1 cellular context compared by ENCODE assay signal in the genomic region with DNA sequence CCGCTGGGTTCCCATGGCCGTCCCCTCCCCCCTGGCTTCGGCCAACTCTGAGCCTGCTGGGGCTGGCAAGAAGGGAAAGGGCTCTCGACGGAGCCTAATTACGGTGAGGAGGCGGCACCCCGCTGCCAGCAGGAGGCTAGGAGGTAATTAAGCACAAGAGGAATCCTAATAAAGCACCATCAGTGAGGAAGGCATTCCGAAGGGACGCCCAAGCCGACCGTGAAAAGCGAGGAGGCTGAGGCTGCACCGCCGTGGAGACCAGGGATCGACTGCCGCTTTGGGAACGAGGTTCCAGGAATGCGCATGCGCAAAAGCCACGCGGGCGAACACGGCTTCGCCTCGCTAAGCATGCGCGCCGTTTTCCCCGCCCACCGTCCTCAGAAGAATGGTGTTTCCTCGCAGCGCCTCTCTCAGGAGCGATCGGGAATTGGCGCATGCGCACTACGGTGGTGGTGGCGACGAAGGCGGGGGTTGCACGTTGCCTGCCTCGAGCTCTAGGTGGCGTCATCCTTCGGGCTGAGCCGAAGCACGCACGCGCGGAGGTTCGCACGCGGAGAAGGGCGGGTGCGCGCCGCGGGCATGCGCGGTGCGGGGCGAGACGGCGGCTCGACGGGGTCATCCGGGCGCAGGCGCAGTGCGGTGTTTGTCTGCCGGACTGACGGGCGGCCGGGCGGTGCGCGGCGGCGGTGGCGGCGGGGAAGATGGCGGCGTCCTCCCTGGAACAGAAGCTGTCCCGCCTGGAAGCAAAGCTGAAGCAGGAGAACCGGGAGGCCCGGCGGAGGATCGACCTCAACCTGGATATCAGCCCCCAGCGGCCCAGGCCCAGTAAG.
TF ChIP-seq lines count a peak whose summit lies in the region.

A gene (plus strand): TSS at position 634 of the 830 bp plus-strand sequence. CDS start 68 bp downstream, at position 702.

TF ChIP-seq in HEK293, 187 proteins besides CTCF, POLR2A, EP300 and RAD21 (continued from another document and continues in another):
- TF ChIP-seq, protein P1, sequence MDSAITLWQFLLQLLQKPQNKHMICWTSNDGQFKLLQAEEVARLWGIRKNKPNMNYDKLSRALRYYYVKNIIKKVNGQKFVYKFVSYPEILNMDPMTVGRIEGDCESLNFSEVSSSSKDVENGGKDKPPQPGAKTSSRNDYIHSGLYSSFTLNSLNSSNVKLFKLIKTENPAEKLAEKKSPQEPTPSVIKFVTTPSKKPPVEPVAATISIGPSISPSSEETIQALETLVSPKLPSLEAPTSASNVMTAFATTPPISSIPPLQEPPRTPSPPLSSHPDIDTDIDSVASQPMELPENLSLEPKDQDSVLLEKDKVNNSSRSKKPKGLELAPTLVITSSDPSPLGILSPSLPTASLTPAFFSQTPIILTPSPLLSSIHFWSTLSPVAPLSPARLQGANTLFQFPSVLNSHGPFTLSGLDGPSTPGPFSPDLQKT (IDR thresholded peaks at IDR 0.05; ENCODE audit: borderline replicate concordance, low read depth, low read length) = no peak
- no peak for TF ChIP-seq ZNF510 (tag by site-specific recombination; IDR thresholded peaks at IDR 0.05; ENCODE audit: insufficient replicate concordance)
- no peak for TF ChIP-seq GLI4 (tag by site-specific recombination; IDR thresholded peaks at IDR 0.05)
- no peak for TF ChIP-seq ZNF626 (tag by site-specific recombination; IDR thresholded peaks at IDR 0.05)
- TF ChIP-seq, protein P2, sequence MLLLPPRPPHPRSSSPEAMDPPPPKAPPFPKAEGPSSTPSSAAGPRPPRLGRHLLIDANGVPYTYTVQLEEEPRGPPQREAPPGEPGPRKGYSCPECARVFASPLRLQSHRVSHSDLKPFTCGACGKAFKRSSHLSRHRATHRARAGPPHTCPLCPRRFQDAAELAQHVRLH (tag by site-specific recombination; IDR thresholded peaks at IDR 0.05) = no peak
- no peak for TF ChIP-seq ZNF747 (tag by site-specific recombination; IDR thresholded peaks at IDR 0.05)
- TF ChIP-seq ZNF670 (tag by site-specific recombination; IDR thresholded peaks at IDR 0.05; ENCODE audit: low read depth) = no peak
- no peak for TF ChIP-seq ZNF155 (tag by site-specific recombination; IDR thresholded peaks at IDR 0.05)
- TF ChIP-seq GLIS1 (tag by site-specific recombination; IDR thresholded peaks at IDR 0.05) = 0 out of 2 replicates have a peak, but pooled peaks have one; percentile 3
- TF ChIP-seq ZNF23 (tag by site-specific recombination; IDR thresholded peaks at IDR 0.05; ENCODE audit: borderline replicate concordance) = no peak
- TF ChIP-seq ZNF274 (IDR thresholded peaks at IDR 0.05; ENCODE audit: low read length) = no peak
- no peak for TF ChIP-seq ZNF274 (tag by site-specific recombination; IDR thresholded peaks at IDR 0.05; ENCODE audit: borderline replicate concordance)
- TF ChIP-seq YY2 (tag by site-specific recombination; IDR thresholded peaks at IDR 0.05) = 0 out of 2 replicates have a peak, but pooled peaks have one; percentile 41
- no peak for TF ChIP-seq ZFP41 (tag by site-specific recombination; IDR thresholded peaks at IDR 0.05; ENCODE audit: borderline replicate concordance)
- TF ChIP-seq, protein P3, sequence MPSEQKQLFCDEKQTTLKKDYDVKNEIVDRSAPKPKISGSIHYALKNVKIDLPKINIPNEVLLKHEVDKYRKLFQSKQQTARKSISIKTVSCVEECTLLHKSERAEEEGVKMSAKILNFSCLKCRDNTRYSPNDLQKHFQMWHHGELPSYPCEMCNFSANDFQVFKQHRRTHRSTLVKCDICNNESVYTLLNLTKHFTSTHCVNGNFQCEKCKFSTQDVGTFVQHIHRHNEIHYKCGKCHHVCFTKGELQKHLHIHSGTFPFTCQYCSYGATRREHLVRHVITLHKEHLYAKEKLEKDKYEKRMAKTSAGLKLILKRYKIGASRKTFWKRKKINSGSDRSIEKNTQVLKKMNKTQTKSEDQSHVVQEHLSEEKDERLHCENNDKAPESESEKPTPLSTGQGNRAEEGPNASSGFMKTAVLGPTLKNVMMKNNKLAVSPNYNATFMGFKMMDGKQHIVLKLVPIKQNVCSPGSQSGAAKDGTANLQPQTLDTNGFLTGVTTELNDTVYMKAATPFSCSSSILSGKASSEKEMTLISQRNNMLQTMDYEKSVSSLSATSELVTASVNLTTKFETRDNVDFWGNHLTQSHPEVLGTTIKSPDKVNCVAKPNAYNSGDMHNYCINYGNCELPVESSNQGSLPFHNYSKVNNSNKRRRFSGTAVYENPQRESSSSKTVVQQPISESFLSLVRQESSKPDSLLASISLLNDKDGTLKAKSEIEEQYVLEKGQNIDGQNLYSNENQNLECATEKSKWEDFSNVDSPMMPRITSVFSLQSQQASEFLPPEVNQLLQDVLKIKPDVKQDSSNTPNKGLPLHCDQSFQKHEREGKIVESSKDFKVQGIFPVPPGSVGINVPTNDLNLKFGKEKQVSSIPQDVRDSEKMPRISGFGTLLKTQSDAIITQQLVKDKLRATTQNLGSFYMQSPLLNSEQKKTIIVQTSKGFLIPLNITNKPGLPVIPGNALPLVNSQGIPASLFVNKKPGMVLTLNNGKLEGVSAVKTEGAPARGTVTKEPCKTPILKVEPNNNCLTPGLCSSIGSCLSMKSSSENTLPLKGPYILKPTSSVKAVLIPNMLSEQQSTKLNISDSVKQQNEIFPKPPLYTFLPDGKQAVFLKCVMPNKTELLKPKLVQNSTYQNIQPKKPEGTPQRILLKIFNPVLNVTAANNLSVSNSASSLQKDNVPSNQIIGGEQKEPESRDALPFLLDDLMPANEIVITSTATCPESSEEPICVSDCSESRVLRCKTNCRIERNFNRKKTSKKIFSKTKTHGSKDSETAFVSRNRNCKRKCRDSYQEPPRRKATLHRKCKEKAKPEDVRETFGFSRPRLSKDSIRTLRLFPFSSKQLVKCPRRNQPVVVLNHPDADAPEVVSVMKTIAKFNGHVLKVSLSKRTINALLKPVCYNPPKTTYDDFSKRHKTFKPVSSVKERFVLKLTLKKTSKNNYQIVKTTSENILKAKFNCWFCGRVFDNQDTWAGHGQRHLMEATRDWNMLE (tag by site-specific recombination; conservative IDR thresholded peaks at IDR 0.05; ENCODE audit: low read depth) = no peak
- no peak for TF ChIP-seq HOXA7 (CRISPR knock-in tag; IDR thresholded peaks at IDR 0.05; ENCODE audit: borderline replicate concordance)
- 0 out of 2 replicates have a peak, but pooled peaks have one; percentile 25 for TF ChIP-seq KLF10 (tag by site-specific recombination; IDR thresholded peaks at IDR 0.05)
- 0 out of 2 replicates have a peak, but pooled peaks have one; percentile 31 for TF ChIP-seq ZNF660 (tag by site-specific recombination; IDR thresholded peaks at IDR 0.05)
- no peak for TF ChIP-seq ZNF658 (tag by site-specific recombination; IDR thresholded peaks at IDR 0.05)
- TF ChIP-seq ZNF366 (tag by site-specific recombination; conservative IDR thresholded peaks at IDR 0.05) = no peak
- no peak for TF ChIP-seq ZNF157 (tag by site-specific recombination; IDR thresholded peaks at IDR 0.05)
- no peak for TF ChIP-seq ZNF549 (tag by site-specific recombination; IDR thresholded peaks at IDR 0.05)
- TF ChIP-seq, protein P4, sequence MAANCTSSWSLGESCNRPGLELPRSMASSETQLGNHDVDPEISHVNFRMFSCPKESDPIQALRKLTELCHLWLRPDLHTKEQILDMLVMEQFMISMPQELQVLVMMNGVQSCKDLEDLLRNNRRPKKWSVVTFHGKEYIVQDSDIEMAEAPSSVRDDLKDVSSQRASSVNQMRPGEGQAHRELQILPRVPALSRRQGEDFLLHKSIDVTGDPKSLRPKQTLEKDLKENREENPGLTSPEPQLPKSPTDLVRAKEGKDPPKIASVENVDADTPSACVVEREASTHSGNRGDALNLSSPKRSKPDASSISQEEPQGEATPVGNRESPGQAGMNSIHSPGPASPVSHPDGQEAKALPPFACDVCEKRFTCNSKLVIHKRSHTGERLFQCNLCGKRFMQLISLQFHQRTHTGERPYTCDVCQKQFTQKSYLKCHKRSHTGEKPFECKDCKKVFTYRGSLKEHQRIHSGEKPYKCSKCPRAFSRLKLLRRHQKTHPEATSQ (tag by site-specific recombination; IDR thresholded peaks at IDR 0.05) = 0 out of 2 replicates have a peak, but pooled peaks have one; percentile 55
- no peak for TF ChIP-seq ZNF768 (tag by site-specific recombination; IDR thresholded peaks at IDR 0.05)
- no peak for TF ChIP-seq ZBTB8A (tag by site-specific recombination; IDR thresholded peaks at IDR 0.05)
- no peak for TF ChIP-seq ZFP3 (tag by site-specific recombination; IDR thresholded peaks at IDR 0.05; ENCODE audit: low read depth)
- TF ChIP-seq ZNF404 (tag by site-specific recombination; IDR thresholded peaks at IDR 0.05) = no peak
- TF ChIP-seq, protein P5, sequence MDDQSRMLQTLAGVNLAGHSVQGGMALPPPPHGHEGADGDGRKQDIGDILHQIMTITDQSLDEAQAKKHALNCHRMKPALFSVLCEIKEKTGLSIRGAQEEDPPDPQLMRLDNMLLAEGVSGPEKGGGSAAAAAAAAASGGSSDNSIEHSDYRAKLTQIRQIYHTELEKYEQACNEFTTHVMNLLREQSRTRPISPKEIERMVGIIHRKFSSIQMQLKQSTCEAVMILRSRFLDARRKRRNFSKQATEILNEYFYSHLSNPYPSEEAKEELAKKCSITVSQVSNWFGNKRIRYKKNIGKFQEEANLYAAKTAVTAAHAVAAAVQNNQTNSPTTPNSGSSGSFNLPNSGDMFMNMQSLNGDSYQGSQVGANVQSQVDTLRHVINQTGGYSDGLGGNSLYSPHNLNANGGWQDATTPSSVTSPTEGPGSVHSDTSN (CRISPR knock-in tag; IDR thresholded peaks at IDR 0.05) = no peak; the same call in none of the 2 replicates
- TF ChIP-seq, protein P6, sequence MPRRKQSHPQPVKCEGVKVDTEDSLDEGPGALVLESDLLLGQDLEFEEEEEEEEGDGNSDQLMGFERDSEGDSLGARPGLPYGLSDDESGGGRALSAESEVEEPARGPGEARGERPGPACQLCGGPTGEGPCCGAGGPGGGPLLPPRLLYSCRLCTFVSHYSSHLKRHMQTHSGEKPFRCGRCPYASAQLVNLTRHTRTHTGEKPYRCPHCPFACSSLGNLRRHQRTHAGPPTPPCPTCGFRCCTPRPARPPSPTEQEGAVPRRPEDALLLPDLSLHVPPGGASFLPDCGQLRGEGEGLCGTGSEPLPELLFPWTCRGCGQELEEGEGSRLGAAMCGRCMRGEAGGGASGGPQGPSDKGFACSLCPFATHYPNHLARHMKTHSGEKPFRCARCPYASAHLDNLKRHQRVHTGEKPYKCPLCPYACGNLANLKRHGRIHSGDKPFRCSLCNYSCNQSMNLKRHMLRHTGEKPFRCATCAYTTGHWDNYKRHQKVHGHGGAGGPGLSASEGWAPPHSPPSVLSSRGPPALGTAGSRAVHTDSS (tag by site-specific recombination; IDR thresholded peaks at IDR 0.05) = no peak
- 0 out of 2 replicates have a peak, but pooled peaks have one; percentile 27 for TF ChIP-seq ZNF501 (tag by site-specific recombination; IDR thresholded peaks at IDR 0.05)
- no peak for TF ChIP-seq ZNF585B (tag by site-specific recombination; IDR thresholded peaks at IDR 0.05)
- TF ChIP-seq ZNF132 (tag by site-specific recombination; IDR thresholded peaks at IDR 0.05; ENCODE audit: borderline replicate concordance) = no peak
- TF ChIP-seq ZNF426 (tag by site-specific recombination; IDR thresholded peaks at IDR 0.05) = no peak
- TF ChIP-seq SCRT2 (tag by site-specific recombination; IDR thresholded peaks at IDR 0.05) = no peak
- TF ChIP-seq, protein P7, sequence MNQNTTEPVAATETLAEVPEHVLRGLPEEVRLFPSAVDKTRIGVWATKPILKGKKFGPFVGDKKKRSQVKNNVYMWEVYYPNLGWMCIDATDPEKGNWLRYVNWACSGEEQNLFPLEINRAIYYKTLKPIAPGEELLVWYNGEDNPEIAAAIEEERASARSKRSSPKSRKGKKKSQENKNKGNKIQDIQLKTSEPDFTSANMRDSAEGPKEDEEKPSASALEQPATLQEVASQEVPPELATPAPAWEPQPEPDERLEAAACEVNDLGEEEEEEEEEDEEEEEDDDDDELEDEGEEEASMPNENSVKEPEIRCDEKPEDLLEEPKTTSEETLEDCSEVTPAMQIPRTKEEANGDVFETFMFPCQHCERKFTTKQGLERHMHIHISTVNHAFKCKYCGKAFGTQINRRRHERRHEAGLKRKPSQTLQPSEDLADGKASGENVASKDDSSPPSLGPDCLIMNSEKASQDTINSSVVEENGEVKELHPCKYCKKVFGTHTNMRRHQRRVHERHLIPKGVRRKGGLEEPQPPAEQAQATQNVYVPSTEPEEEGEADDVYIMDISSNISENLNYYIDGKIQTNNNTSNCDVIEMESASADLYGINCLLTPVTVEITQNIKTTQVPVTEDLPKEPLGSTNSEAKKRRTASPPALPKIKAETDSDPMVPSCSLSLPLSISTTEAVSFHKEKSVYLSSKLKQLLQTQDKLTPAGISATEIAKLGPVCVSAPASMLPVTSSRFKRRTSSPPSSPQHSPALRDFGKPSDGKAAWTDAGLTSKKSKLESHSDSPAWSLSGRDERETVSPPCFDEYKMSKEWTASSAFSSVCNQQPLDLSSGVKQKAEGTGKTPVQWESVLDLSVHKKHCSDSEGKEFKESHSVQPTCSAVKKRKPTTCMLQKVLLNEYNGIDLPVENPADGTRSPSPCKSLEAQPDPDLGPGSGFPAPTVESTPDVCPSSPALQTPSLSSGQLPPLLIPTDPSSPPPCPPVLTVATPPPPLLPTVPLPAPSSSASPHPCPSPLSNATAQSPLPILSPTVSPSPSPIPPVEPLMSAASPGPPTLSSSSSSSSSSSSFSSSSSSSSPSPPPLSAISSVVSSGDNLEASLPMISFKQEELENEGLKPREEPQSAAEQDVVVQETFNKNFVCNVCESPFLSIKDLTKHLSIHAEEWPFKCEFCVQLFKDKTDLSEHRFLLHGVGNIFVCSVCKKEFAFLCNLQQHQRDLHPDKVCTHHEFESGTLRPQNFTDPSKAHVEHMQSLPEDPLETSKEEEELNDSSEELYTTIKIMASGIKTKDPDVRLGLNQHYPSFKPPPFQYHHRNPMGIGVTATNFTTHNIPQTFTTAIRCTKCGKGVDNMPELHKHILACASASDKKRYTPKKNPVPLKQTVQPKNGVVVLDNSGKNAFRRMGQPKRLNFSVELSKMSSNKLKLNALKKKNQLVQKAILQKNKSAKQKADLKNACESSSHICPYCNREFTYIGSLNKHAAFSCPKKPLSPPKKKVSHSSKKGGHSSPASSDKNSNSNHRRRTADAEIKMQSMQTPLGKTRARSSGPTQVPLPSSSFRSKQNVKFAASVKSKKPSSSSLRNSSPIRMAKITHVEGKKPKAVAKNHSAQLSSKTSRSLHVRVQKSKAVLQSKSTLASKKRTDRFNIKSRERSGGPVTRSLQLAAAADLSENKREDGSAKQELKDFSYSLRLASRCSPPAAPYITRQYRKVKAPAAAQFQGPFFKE (tag by site-specific recombination; IDR thresholded peaks at IDR 0.05; ENCODE audit: borderline replicate concordance) = no peak
- TF ChIP-seq ZNF600 (tag by site-specific recombination; IDR thresholded peaks at IDR 0.05) = 0 out of 2 replicates have a peak, but pooled peaks have one; percentile 15
- TF ChIP-seq ZNF24 (tag by site-specific recombination; IDR thresholded peaks at IDR 0.05) = no peak
- no peak for TF ChIP-seq ZNF169 (tag by site-specific recombination; IDR thresholded peaks at IDR 0.05)
- TF ChIP-seq ZNF311 (tag by site-specific recombination; IDR thresholded peaks at IDR 0.05; ENCODE audit: borderline replicate concordance) = no peak
- no peak for TF ChIP-seq ZNF10 (tag by site-specific recombination; IDR thresholded peaks at IDR 0.05)
- TF ChIP-seq ZNF830 (tag by site-specific recombination; IDR thresholded peaks at IDR 0.05; ENCODE audit: low read depth) = no peak
- no peak for TF ChIP-seq TCF7L2 (IDR thresholded peaks at IDR 0.05; ENCODE audit: borderline replicate concordance, low read depth, low read length)
- peak; percentile 33; the same call in 1 of the 2 replicates for TF ChIP-seq KLF8 (tag by site-specific recombination; IDR thresholded peaks at IDR 0.05)
- TF ChIP-seq ZNF211 (tag by site-specific recombination; IDR thresholded peaks at IDR 0.05; ENCODE audit: low read depth) = no peak
